Comparison of ENCODE assay signal across 17 cellular contexts in genomic region chr5:146165469-146165868, GRCh38. TPM values are rescaled to one million over a fixed set of nuclear protein-coding genes. Genes with fewer than 3 reads are reported as not detected.
DNase-seq lines count a peak whose midpoint lies in the region; ATAC-seq, FAIRE-seq and TF ChIP-seq lines count a peak whose summit lies in the region.
"Had no signal": no experiment of that assay in that cellular context is flagged by ENCODE, and none has a peak within 500 bp of the region (broad histone marks: within the 10 kb centered on the region; RNA-seq: fewer than 3 reads in every experiment).

No MANE protein-coding gene starts in this region.

- no peak overlapping the region for H3K27ac ChIP-seq in HepG2 (ENCODE audit: extremely low read length, insufficient read depth, low read length)
- no peak overlapping the region for H3K27ac ChIP-seq in right lobe of liver
- H3K27ac ChIP-seq in hepatocyte = no peak overlapping the region
- no peak overlapping the region for H3K27ac ChIP-seq in SK-N-SH (ENCODE audit: low read depth in 2 of 2, low read length in 1 of 2)
- H3K27ac ChIP-seq: KMS-11 had no signal

- H3F3A ChIP-seq in SK-N-SH (replicated peaks; ENCODE audit: insufficient read depth) = no peaks in the 10 kb centered on the region

- no peak for TF ChIP-seq POLR2A in HepG2 (IDR thresholded peaks at IDR 0.05; ENCODE audit: insufficient read depth in 1 of 2, low read depth in 2 of 2, low read length in 2 of 2)
- no peak for TF ChIP-seq POLR2A in right lobe of liver (IDR thresholded peaks at IDR 0.05)

- in situ Hi-C loops in HepG2 (cut with HindIII; ENCODE audit: extremely low pct_ligation_motif_present, low pct_unique_long_range_greater_than_20kb) = no loop called here

- BruUV-seq in HepG2 (replicated peaks; lab: Mats Ljungman, UMichigan) = no TSS peak

- H3K27me3 ChIP-seq in HepG2 (ENCODE audit: control insufficient read depth in 1 of 2, insufficient read depth in 2 of 2, low read length in 2 of 2) (no peaks in the 10 kb centered on the region), right lobe of liver (no peaks in the 10 kb centered on the region), adipocyte (replicated peaks; ENCODE audit: control insufficient read depth, insufficient read depth, low read length) (no peaks in the 10 kb centered on the region), hepatocyte (no peaks in the 10 kb centered on the region), SK-N-SH (ENCODE audit: insufficient read depth) (no peaks in the 10 kb centered on the region)

- H3K4me3 ChIP-seq in HepG2 (replicated peaks in 1 of 3; ENCODE audit: insufficient read depth in 1 of 3, low read depth in 2 of 3, low read length in 3 of 3) = no peak overlapping the region
- H3K4me3 ChIP-seq in right lobe of liver = no peak overlapping the region
- H3K4me3 ChIP-seq in adipocyte (ENCODE audit: low read length) = no peak overlapping the region
- no peak overlapping the region for H3K4me3 ChIP-seq in hepatocyte
- H3K4me3 ChIP-seq in SK-N-SH (ENCODE audit: low read depth in 2 of 2, low read length in 1 of 2) = no peak overlapping the region

- H3K4me1 ChIP-seq in HepG2 (ENCODE audit: insufficient read depth, low read length) = peaks cover 18% of the 10 kb centered on the region
- no peaks in the 10 kb centered on the region for H3K4me1 ChIP-seq in right lobe of liver
- H3K4me1 ChIP-seq in adipocyte (ENCODE audit: control insufficient read depth, insufficient read depth, low read length) = peaks cover 4% of the 10 kb centered on the region
- H3K4me1 ChIP-seq in hepatocyte (ENCODE audit: insufficient read depth) = no peaks in the 10 kb centered on the region
- H3K4me1 ChIP-seq in SK-N-SH (ENCODE audit: control insufficient read depth in 1 of 2, insufficient read depth in 2 of 2, low read depth in 1 of 2, low read length in 1 of 2) = no peaks in the 10 kb centered on the region

- intact Hi-C loops in HepG2 (cut with micrococcal nuclease; ENCODE audit: unreplicated experiment) (loop anchor here (5.0 kb wide), 1 partner anchor 37 kb away; the partner anchor contains the start of gene RBM27), right lobe of liver (cut with DNase I) (no loop called here)

- H3K9ac ChIP-seq in HepG2 (ENCODE audit: insufficient read depth, low read depth, low read length) = no peak overlapping the region
- no peak overlapping the region for H3K9ac ChIP-seq in adipocyte (ENCODE audit: low read length)
- no peak overlapping the region for H3K9ac ChIP-seq in SK-N-SH
- H3K9ac ChIP-seq: KMS-11 had no signal

- H4K20me1 ChIP-seq in HepG2 (ENCODE audit: insufficient read depth, low read length) (no peaks in the 10 kb centered on the region), hepatocyte (ENCODE audit: insufficient read depth, poor library complexity, severe bottlenecking) (no peaks in the 10 kb centered on the region), SK-N-SH (ENCODE audit: insufficient read depth) (no peaks in the 10 kb centered on the region)

- no peak for FAIRE-seq in HepG2 (lab: Jason Lieb, UNC)
- FAIRE-seq: RCC 7860 had no signal

- WGBS in HepG2 (ENCODE audit: low lambda C conversion rate) = 93% methylated on average over 1 of the region's 1 CpG
- 88% methylated on average over 1 of the region's 1 CpG for WGBS in right lobe of liver (ENCODE audit: insufficient coverage, low coverage, low lambda C conversion rate, missing lambda C conversion rate)
- 89% methylated on average over 1 of the region's 1 CpG for WGBS in hepatocyte (ENCODE audit: low lambda C conversion rate, missing lambda C conversion rate)
- WGBS in SK-N-SH (ENCODE audit: low lambda C conversion rate) = 55% methylated on average over 1 of the region's 1 CpG

- H3K36me3 ChIP-seq in HepG2 (replicated peaks in 1 of 2; ENCODE audit: control insufficient read depth in 1 of 2, insufficient read depth in 2 of 2, low read length in 2 of 2) (peaks cover 14 to 66% of the 10 kb centered on the region in 2 experiments), right lobe of liver (peaks cover 0 to 56% (median 27%) of the 10 kb centered on the region in 4 donors), adipocyte (ENCODE audit: control insufficient read depth, insufficient read depth, low read length, severe bottlenecking) (peaks cover 93% of the 10 kb centered on the region), hepatocyte (replicated peaks; ENCODE audit: insufficient read depth, low read depth) (no peaks in the 10 kb centered on the region), SK-N-SH (replicated peaks in 1 of 2; ENCODE audit: control insufficient read depth in 1 of 2, insufficient read depth in 2 of 2, low read length in 1 of 2) (peaks cover 67 to 86% of the 10 kb centered on the region in 2 experiments)

- TF ChIP-seq EP300 in HepG2 (IDR thresholded peaks at IDR 0.05; ENCODE audit: low read depth in 2 of 2, low read length in 2 of 2) = no peak
- TF ChIP-seq EP300 in HepG2 (CRISPR knock-in tag; IDR thresholded peaks at IDR 0.05; ENCODE audit: borderline replicate concordance) = no peak
- no peak for TF ChIP-seq EP300 in SK-N-SH (IDR thresholded peaks at IDR 0.05; ENCODE audit: borderline replicate concordance in 1 of 2, low read depth in 1 of 2, low read length in 1 of 2)

- no peaks in the 10 kb centered on the region for H3K9me2 ChIP-seq in hepatocyte (replicated peaks; ENCODE audit: insufficient read depth)
- H3K9me2 ChIP-seq in SK-N-SH = no peaks in the 10 kb centered on the region

- TF ChIP-seq CTCF in HepG2 (CRISPR knock-in tag; IDR thresholded peaks at IDR 0.05) (no peak), right lobe of liver (IDR thresholded peaks at IDR 0.05) (no peak), hepatocyte (IDR thresholded peaks at IDR 0.05; ENCODE audit: poor library complexity) (no peak), SK-N-SH (IDR thresholded peaks at IDR 0.05) (no peak)

- H3K79me2 ChIP-seq in HepG2 (ENCODE audit: insufficient read depth, low read length) (no peaks in the 10 kb centered on the region), hepatocyte (peaks cover 2% of the 10 kb centered on the region), SK-N-SH (ENCODE audit: insufficient read depth) (peaks cover 23% of the 10 kb centered on the region)

- H2AFZ ChIP-seq in HepG2 (ENCODE audit: low read length) (no peak overlapping the region), hepatocyte (no peak overlapping the region), SK-N-SH (ENCODE audit: low read depth) (no peak overlapping the region)

- ATAC-seq in HepG2 (no peak), right lobe of liver (no peak)

- no peak overlapping the region for H3K4me2 ChIP-seq in HepG2 (ENCODE audit: low read depth, low read length)
- no peak overlapping the region for H3K4me2 ChIP-seq in hepatocyte
- H3K4me2 ChIP-seq in SK-N-SH = no peak overlapping the region
- H3K4me2 ChIP-seq: KMS-11 had no signal

- H3K9me3 ChIP-seq in HepG2 (ENCODE audit: low read length) (no peaks in the 10 kb centered on the region), right lobe of liver (no peaks in the 10 kb centered on the region), adipocyte (ENCODE audit: control insufficient read depth, low read length) (no peaks in the 10 kb centered on the region), hepatocyte (ENCODE audit: low read depth) (no peaks in the 10 kb centered on the region), SK-N-SH (no peaks in the 10 kb centered on the region)

- CTCF ChIA-PET in HepG2 (lab: Yijun Ruan, JAX; ENCODE audit: low intra/inter-chr PET ratio, low total read pairs) (no interaction called here), SK-N-SH (lab: Yijun Ruan, JAX) (interaction anchor here (0.7 to 1.6 kb wide), 2 partner anchors 12 to 35 kb away, joined by 3 to 5 read pairs; no protein-coding TSS in a partner anchor)

- DNase-seq in HepG2 (ENCODE audit: low spot score) (no peak), right lobe of liver (no peak), adipocyte (ENCODE audit: low read depth) (peak; percentile 46), dedifferentiated amniotic fluid mesenchymal stem cell (ENCODE audit: extremely low spot score) (peak; percentile 24), hepatocyte (ENCODE audit: low spot score) (no peak), SK-N-SH (no peak), DMS114 treated with DMSO at 0.1 percent for 48 hours (lab: John Stamatoyannopoulos, UW; ENCODE audit: unreplicated experiment) (no peak)
- DNase-seq: 8988T, DMS53, H7, NCI-H1105, NCI-H2029 treated with DMSO at 0.1 percent for 48 hours, NCI-H526 treated with DMSO at 0.1 percent for 48 hours, OCI-M1, SW 1271 had no signal

- POLR2A ChIA-PET in HepG2 (lab: Yijun Ruan, JAX) (no interaction called here), SK-N-SH (lab: Yijun Ruan, JAX) (no interaction called here)

- TF ChIP-seq RAD21 in HepG2 (CRISPR knock-in tag; IDR thresholded peaks at IDR 0.05) = no peak
- no peak for TF ChIP-seq RAD21 in SK-N-SH (IDR thresholded peaks at IDR 0.05; ENCODE audit: low read length)

RNA-seq across cellular contexts. Expression of gene LARS1, which starts 17.0 kb away (rescaled TPM):
- total RNA-seq in HepG2 (2016; rRNA removed; fragmentation: Illumina TruSeq; extraction: Trizol) (96.5 and 140 TPM in 2 replicates), right lobe of liver (10 to 100 TPM; 17.6 to 35.3 (median 27.6) TPM), hepatocyte (69.5 and 71.2 TPM in 2 replicates)
- total RNA-seq in HepG2 (2016; cell fraction: cytosol; rRNA removed; fragmentation: Illumina TruSeq; extraction: Trizol; ENCODE audit: low read depth) = 12.2 and 15.2 TPM in 2 replicates
- 99.3 and 136 TPM in 2 replicates for total RNA-seq in HepG2 (2016; cell fraction: insoluble cytoplasmic fraction; rRNA removed; fragmentation: Illumina TruSeq; extraction: Trizol)
- total RNA-seq in HepG2 (2016; cell fraction: membrane; rRNA removed; fragmentation: Illumina TruSeq; extraction: Trizol) = 30.1 and 37.1 TPM in 2 replicates
- total RNA-seq in HepG2 (2016; cell fraction: nucleus; rRNA removed; fragmentation: Illumina TruSeq; extraction: Trizol) = 102 and 112 TPM in 2 replicates
- polyA plus RNA-seq in HepG2 (2011; rRNA removed) (21.2 and 21.8 TPM in 2 replicates), hepatocyte (64.3 and 78.6 TPM in 2 replicates), SK-N-SH (2012; rRNA removed) (16.8 and 19.9 TPM in 2 replicates)
- 7.5 and 12.4 TPM in 2 replicates for polyA plus RNA-seq in HepG2 (2011; cell fraction: cytosol; rRNA removed)
- 29.9 and 36.2 TPM in 2 replicates for polyA plus RNA-seq in HepG2 (2011; cell fraction: nucleus; rRNA removed)
- polyA plus RNA-seq in HepG2 (2012) = 68.9 and 88.6 TPM in 2 replicates
- 5.8 and 6.1 TPM in 2 replicates for polyA plus RNA-seq in HepG2 (2016; cell fraction: cytosol; fragmentation: Illumina TruSeq; extraction: Trizol; ENCODE audit: low read depth)
- 76.4 and 84.5 TPM in 2 replicates for polyA plus RNA-seq in HepG2 (2016; cell fraction: insoluble cytoplasmic fraction; fragmentation: Illumina TruSeq; extraction: Trizol; ENCODE audit: low read depth)
- polyA plus RNA-seq in HepG2 (2016; cell fraction: membrane; fragmentation: Illumina TruSeq; extraction: Trizol; ENCODE audit: low read depth) = 15.5 TPM in 2 replicates
- 119 and 123 TPM in 2 replicates for polyA plus RNA-seq in HepG2 (2016; cell fraction: nucleus; fragmentation: Illumina TruSeq; extraction: Trizol; ENCODE audit: insufficient read depth, low read depth)
- 42.7 and 58.6 TPM in 2 replicates for polyA minus RNA-seq in HepG2 (2011; rRNA and poly(A)+ RNA removed; ENCODE audit: low replicate concordance)
- 30.7 and 38.8 TPM in 2 replicates for polyA minus RNA-seq in HepG2 (2011; cell fraction: cytosol; rRNA and poly(A)+ RNA removed)
- polyA minus RNA-seq in HepG2 (2011; cell fraction: nucleus; rRNA and poly(A)+ RNA removed) = 88.7 and 106 TPM in 2 replicates
- polyA plus RNA-seq in SK-N-SH (2012; cell fraction: cytosol; rRNA removed) = 25.5 and 36.7 TPM in 2 replicates
- 42.5 and 69.3 TPM in 2 replicates for polyA plus RNA-seq in SK-N-SH (2012; cell fraction: nucleus; rRNA removed)

RNA-seq across cellular contexts. Expression of gene RBM27, which starts 37.9 kb away (rescaled TPM):
- total RNA-seq in HepG2 (2016; rRNA removed; fragmentation: Illumina TruSeq; extraction: Trizol) (23.4 and 31.2 TPM in 2 replicates), right lobe of liver (10 to 100 TPM in 3 of 6 experiments, 1 to 10 TPM in 3; 5.8 to 14.1 (median 9.8) TPM), hepatocyte (17.5 and 28.8 TPM in 2 replicates)
- 3.1 and 4.5 TPM in 2 replicates for total RNA-seq in HepG2 (2016; cell fraction: cytosol; rRNA removed; fragmentation: Illumina TruSeq; extraction: Trizol; ENCODE audit: low read depth)
- total RNA-seq in HepG2 (2016; cell fraction: insoluble cytoplasmic fraction; rRNA removed; fragmentation: Illumina TruSeq; extraction: Trizol) = 21.8 and 27.9 TPM in 2 replicates
- 8.6 and 10.8 TPM in 2 replicates for total RNA-seq in HepG2 (2016; cell fraction: membrane; rRNA removed; fragmentation: Illumina TruSeq; extraction: Trizol)
- 17.9 and 21.4 TPM in 2 replicates for total RNA-seq in HepG2 (2016; cell fraction: nucleus; rRNA removed; fragmentation: Illumina TruSeq; extraction: Trizol)
- polyA plus RNA-seq in HepG2 (2011; rRNA removed) (9.9 and 12.9 TPM in 2 replicates), hepatocyte (3.0 TPM in 2 replicates), SK-N-SH (2012; rRNA removed) (6.1 and 8.2 TPM in 2 replicates)
- 3.5 and 5.7 TPM in 2 replicates for polyA plus RNA-seq in HepG2 (2011; cell fraction: cytosol; rRNA removed)
- 5.9 and 7.8 TPM in 2 replicates for polyA plus RNA-seq in HepG2 (2011; cell fraction: nucleus; rRNA removed)
- polyA plus RNA-seq in HepG2 (2012) = 7.4 and 9.5 TPM in 2 replicates
- polyA plus RNA-seq in HepG2 (2016; cell fraction: cytosol; fragmentation: Illumina TruSeq; extraction: Trizol; ENCODE audit: low read depth) = 0.54 and 0.58 TPM in 2 replicates
- 20.4 and 20.7 TPM in 2 replicates for polyA plus RNA-seq in HepG2 (2016; cell fraction: insoluble cytoplasmic fraction; fragmentation: Illumina TruSeq; extraction: Trizol; ENCODE audit: low read depth)
- 2.8 and 3.6 TPM in 2 replicates for polyA plus RNA-seq in HepG2 (2016; cell fraction: membrane; fragmentation: Illumina TruSeq; extraction: Trizol; ENCODE audit: low read depth)
- 15.7 and 17.1 TPM in 2 replicates for polyA plus RNA-seq in HepG2 (2016; cell fraction: nucleus; fragmentation: Illumina TruSeq; extraction: Trizol; ENCODE audit: insufficient read depth, low read depth)
- 57.9 and 104 TPM in 2 replicates for polyA minus RNA-seq in HepG2 (2011; rRNA and poly(A)+ RNA removed; ENCODE audit: low replicate concordance)
- 32.9 and 38.0 TPM in 2 replicates for polyA minus RNA-seq in HepG2 (2011; cell fraction: cytosol; rRNA and poly(A)+ RNA removed)
- polyA minus RNA-seq in HepG2 (2011; cell fraction: nucleus; rRNA and poly(A)+ RNA removed) = 45.3 and 46.0 TPM in 2 replicates
- polyA plus RNA-seq in SK-N-SH (2012; cell fraction: cytosol; rRNA removed) = 6.2 and 6.3 TPM in 2 replicates
- 2.2 and 9.2 TPM in 2 replicates for polyA plus RNA-seq in SK-N-SH (2012; cell fraction: nucleus; rRNA removed)

Comparison
In these comparisons a context has a peak if more than half of its experiments do, and no peak if none do; other contexts are left out.
1. DNase-seq: peak in adipocyte (single experiment) and dedifferentiated amniotic fluid mesenchymal stem cell (single experiment); none in HepG2 (single experiment), right lobe of liver (0 of 3), hepatocyte (single experiment), SK-N-SH (single experiment) and DMS114 treated with DMSO at 0.1 percent for 48 hours (single experiment).